14 cellular contexts compared by ENCODE assay signal in genomic region chr14:97948841-97949240, GRCh38.
DNase-seq lines count a peak whose midpoint lies in the region; ATAC-seq lines count a peak whose summit lies in the region.
"Had no signal": no experiment of that assay in that cellular context is flagged by ENCODE, and none has a peak within 500 bp of the region (broad histone marks: within the 10 kb centered on the region; RNA-seq: fewer than 3 reads in every experiment).

No MANE protein-coding gene starts in this region.

- H2BK15ac ChIP-seq in mesendoderm (replicated peaks; ENCODE audit: low read depth): no peak overlapping the region

- H3K4me3 ChIP-seq in mesendoderm (ENCODE audit: low read length) (no peak overlapping the region), aorta (ENCODE audit: low read length in 2 of 2) (no peak overlapping the region)
- H3K4me3 ChIP-seq: BLaER1, HAP-1 had no signal

- no peak overlapping the region for H3K27ac ChIP-seq in mesendoderm (ENCODE audit: low read depth, low read length)
- H3K27ac ChIP-seq in aorta (ENCODE audit: low read depth in 1 of 2, low read length in 2 of 2): no peak overlapping the region
- H3K27ac ChIP-seq: 22Rv1, BLaER1, HL-60 had no signal

- H3K4me2 ChIP-seq in mesendoderm (ENCODE audit: low read length): no peak overlapping the region
- H3K4me2 ChIP-seq: BLaER1 had no signal

- no peaks in the 10 kb centered on the region for H3K79me2 ChIP-seq in mesendoderm (ENCODE audit: control insufficient read depth, insufficient read depth, low read length)

- no peak overlapping the region for H3K9ac ChIP-seq in mesendoderm (ENCODE audit: low read length)
- H3K9ac ChIP-seq: BLaER1 had no signal

- H3K18ac ChIP-seq in mesendoderm (ENCODE audit: low read length): no peak overlapping the region

- H4K5ac ChIP-seq in mesendoderm (ENCODE audit: low read length): no peak overlapping the region

- DNase-seq in NCI-H748 (lab: John Stamatoyannopoulos, UW; ENCODE audit: unreplicated experiment): peak; percentile 23
- DNase-seq in NCI-H748 treated with DMSO at 0.1 percent for 48 hours (lab: John Stamatoyannopoulos, UW): no peak
- peak; percentile 7 for DNase-seq in iPS-NIHi11 (ENCODE audit: low spot score)
- peak; percentile 4 for DNase-seq in mesendoderm
- no peak for DNase-seq in aorta
- DNase-seq in NK-92 treated with Interleukin-12 subunit alpha and Interleukin-12 subunit beta, amount 100 ng/mL, for 24 hours (lab: John Stamatoyannopoulos, UW): no peak
- DNase-seq: CD8-positive, alpha-beta memory T cell; DMS 273 treated with DMSO at 0.1 percent for 48 hours had no signal

- H3K4ac ChIP-seq in mesendoderm (ENCODE audit: low read depth, low read length): no peak overlapping the region

- H3K23ac ChIP-seq in mesendoderm (ENCODE audit: low read length): no peak overlapping the region

- WGBS in mesendoderm (ENCODE audit: extremely low coverage, insufficient coverage, low lambda C conversion rate): no CpG with 5 or more reads among the region's 13 CpGs
- 83 to 87% methylated on average over 13 of the region's 13 CpGs for WGBS in aorta, 2 donors

- intact Hi-C loops in aorta (cut with DNase I): no loop called here

- no peak overlapping the region for H2AK5ac ChIP-seq in mesendoderm (ENCODE audit: low read length)

- H3K79me1 ChIP-seq in mesendoderm (ENCODE audit: low read length): no peaks in the 10 kb centered on the region

- no peaks in the 10 kb centered on the region for H3K4me1 ChIP-seq in mesendoderm (ENCODE audit: control insufficient read depth, low read depth, low read length)
- H3K4me1 ChIP-seq in aorta (ENCODE audit: control insufficient read depth in 1 of 2, insufficient read depth in 2 of 2, low read length in 2 of 2): no peaks in the 10 kb centered on the region
- H3K4me1 ChIP-seq: BLaER1, HAP-1 had no signal

- H3K36me3 ChIP-seq in mesendoderm (ENCODE audit: control insufficient read depth, insufficient read depth, low read length) (no peaks in the 10 kb centered on the region), aorta (ENCODE audit: control insufficient read depth in 1 of 2, insufficient read depth in 2 of 2, low read length in 1 of 2) (no peaks in the 10 kb centered on the region)
- H3K36me3 ChIP-seq: BLaER1, HAP-1 had no signal

- no peak overlapping the region for H3K56ac ChIP-seq in mesendoderm (ENCODE audit: low read length)

- H4K8ac ChIP-seq in mesendoderm (ENCODE audit: low read depth, low read length): no peak overlapping the region

- H3K9me3 ChIP-seq in aorta (ENCODE audit: control insufficient read depth, low read length): no peaks in the 10 kb centered on the region
- H3K9me3 ChIP-seq: BLaER1, HAP-1 had no signal

- H2BK5ac ChIP-seq in mesendoderm (ENCODE audit: low read length): no peak overlapping the region

- no peaks in the 10 kb centered on the region for H3K27me3 ChIP-seq in mesendoderm (ENCODE audit: insufficient read depth, low read length, poor library complexity)
- no peaks in the 10 kb centered on the region for H3K27me3 ChIP-seq in aorta (ENCODE audit: control insufficient read depth in 1 of 2, insufficient read depth in 2 of 2, low read length in 1 of 2)
- H3K27me3 ChIP-seq: BLaER1 had no signal

- no peak overlapping the region for H2BK120ac ChIP-seq in mesendoderm (ENCODE audit: low read depth, low read length)

- ATAC-seq in aorta (ENCODE audit: low FRiP score) (peak; percentile 14), HG02759 (IDR thresholded peaks at IDR 0.05; ENCODE audit: unreplicated experiment) (no peak), HG03159 (IDR thresholded peaks at IDR 0.05; ENCODE audit: unreplicated experiment) (no peak)

Comparison
In these comparisons a context has a peak if more than half of its experiments do, and no peak if none do; other contexts are left out.
1. DNase-seq: peak in NCI-H748 (single experiment), iPS-NIHi11 (single experiment) and mesendoderm (single experiment); none in NCI-H748 treated with DMSO at 0.1 percent for 48 hours (single experiment), aorta (0 of 2) and NK-92 treated with Interleukin-12 subunit alpha and Interleukin-12 subunit beta, amount 100 ng/mL, for 24 hours (single experiment).